ENCODE assay signal across 9 cellular contexts in the genomic region with DNA sequence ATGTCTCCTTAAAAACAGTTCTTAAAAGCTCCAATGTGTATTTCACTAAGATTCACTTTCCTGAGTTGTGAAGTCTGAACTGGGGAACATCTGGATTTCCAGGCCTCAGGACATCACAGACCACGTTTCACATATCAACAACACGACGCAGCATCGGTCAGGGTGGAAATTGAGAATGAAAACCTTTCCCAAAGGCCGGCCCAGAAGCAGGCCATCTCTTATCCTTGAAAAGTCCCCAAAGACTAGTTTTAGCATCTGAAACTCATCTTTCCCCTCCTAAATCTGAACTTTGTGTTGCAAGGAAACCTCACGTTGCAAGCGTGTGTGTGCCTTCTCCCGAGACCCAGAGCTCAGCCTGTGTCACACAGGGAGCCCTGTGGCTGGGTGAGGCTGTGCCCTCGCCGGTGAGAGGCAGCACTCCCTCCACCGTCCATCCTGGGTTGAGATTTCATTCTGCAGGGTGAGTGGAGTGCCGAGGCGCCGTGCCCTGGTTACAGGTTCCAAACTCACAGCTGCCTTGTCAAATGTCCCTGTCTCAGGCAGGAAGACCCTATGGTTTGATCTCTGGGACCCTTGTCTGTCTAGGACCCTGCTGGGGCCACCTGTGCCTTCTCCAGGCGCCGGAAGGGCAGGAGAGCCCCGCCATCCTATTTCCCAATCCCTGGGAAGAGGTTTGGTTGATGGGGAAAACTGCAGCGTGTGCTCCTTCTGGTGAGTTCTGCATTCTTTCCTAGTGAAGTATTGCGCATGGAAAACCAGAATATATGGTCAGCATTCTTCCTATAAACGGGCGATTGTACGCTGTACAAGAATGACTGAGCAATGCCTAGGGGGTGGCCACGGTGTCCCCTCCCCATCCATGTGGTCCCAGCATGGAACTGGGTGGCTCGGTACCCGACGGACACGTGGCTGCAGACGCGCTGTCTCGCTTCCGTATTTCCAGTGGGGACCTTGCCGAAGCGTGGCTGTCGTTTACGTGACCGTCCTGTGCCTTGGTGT.
DNase-seq lines count a peak whose midpoint lies in the region; ATAC-seq and TF ChIP-seq lines count a peak whose summit lies in the region.
"Had no signal": no experiment of that assay in that cellular context is flagged by ENCODE, and none has a peak within 500 bp of the region (broad histone marks: within the 10 kb centered on the region; RNA-seq: fewer than 3 reads in every experiment).

No MANE protein-coding gene starts in this region.

- peak overlapping the region; percentile 75 for H3K9ac ChIP-seq in adipocyte (ENCODE audit: low read length)

- ATAC-seq in GM19397 (IDR thresholded peaks at IDR 0.05; ENCODE audit: unreplicated experiment): no peak
- ATAC-seq in HG03439 (IDR thresholded peaks at IDR 0.05; ENCODE audit: unreplicated experiment): no peak

- H3K4me3 ChIP-seq in adipocyte (ENCODE audit: low read length): peak overlapping the region; percentile 63
- no peak overlapping the region for H3K4me3 ChIP-seq in MG63

- no peaks in the 10 kb centered on the region for H3K27me3 Mint-ChIP-seq in osteocyte (ENCODE audit: unreplicated experiment)

- no peaks in the 10 kb centered on the region for H3K36me3 Mint-ChIP-seq in osteocyte (ENCODE audit: unreplicated experiment)

- H3K9me3 Mint-ChIP-seq in osteocyte (ENCODE audit: unreplicated experiment): no peaks in the 10 kb centered on the region

- H3K4me1 Mint-ChIP-seq in osteocyte (ENCODE audit: unreplicated experiment): peaks cover 41% of the 10 kb centered on the region
- H3K4me1 Mint-ChIP-seq: B cell had no signal

- peaks cover 28% of the 10 kb centered on the region for H3K4me1 ChIP-seq in adipocyte (ENCODE audit: control insufficient read depth, insufficient read depth, low read length)

- peak overlapping the region; percentile 91 for H3K27ac Mint-ChIP-seq in osteocyte (ENCODE audit: unreplicated experiment)
- H3K27ac Mint-ChIP-seq: B cell had no signal

- no peak for TF ChIP-seq CTCF in osteocyte (IDR thresholded peaks at IDR 0.05)

- H3K9me3 ChIP-seq in adipocyte (ENCODE audit: control insufficient read depth, low read length) (no peaks in the 10 kb centered on the region), MG63 (no peaks in the 10 kb centered on the region)

- H3K4me3 Mint-ChIP-seq in osteocyte (ENCODE audit: unreplicated experiment): no peak overlapping the region
- H3K4me3 Mint-ChIP-seq: B cell had no signal

- H3K27me3 ChIP-seq in adipocyte (replicated peaks; ENCODE audit: control insufficient read depth, insufficient read depth, low read length) (no peaks in the 10 kb centered on the region), MG63 (no peaks in the 10 kb centered on the region)

- peak; percentile 78 for DNase-seq in AG08396 (ENCODE audit: low spot score)
- DNase-seq in adipocyte (ENCODE audit: low read depth): peak; percentile 88
- peak; percentile 26 for DNase-seq in globus pallidus (ENCODE audit: low spot score)
- DNase-seq in osteocyte (ENCODE audit: extremely low spot score, unreplicated experiment): no peak
- no peak for DNase-seq in MG63
- no peak for DNase-seq in NCI-H1417 treated with DMSO at 0.1 percent for 48 hours (lab: John Stamatoyannopoulos, UW)

- H3K36me3 ChIP-seq in adipocyte (ENCODE audit: control insufficient read depth, insufficient read depth, low read length, severe bottlenecking) (no peaks in the 10 kb centered on the region), MG63 (no peaks in the 10 kb centered on the region)

Comparison
In these comparisons a context has a peak if more than half of its experiments do, and no peak if none do; other contexts are left out.
1. DNase-seq: peak in AG08396 (single experiment), adipocyte (single experiment) and globus pallidus (single experiment); none in osteocyte (single experiment), MG63 (single experiment) and NCI-H1417 treated with DMSO at 0.1 percent for 48 hours (single experiment).